ENCODE assay signal across 8 cellular contexts in the genomic region with DNA sequence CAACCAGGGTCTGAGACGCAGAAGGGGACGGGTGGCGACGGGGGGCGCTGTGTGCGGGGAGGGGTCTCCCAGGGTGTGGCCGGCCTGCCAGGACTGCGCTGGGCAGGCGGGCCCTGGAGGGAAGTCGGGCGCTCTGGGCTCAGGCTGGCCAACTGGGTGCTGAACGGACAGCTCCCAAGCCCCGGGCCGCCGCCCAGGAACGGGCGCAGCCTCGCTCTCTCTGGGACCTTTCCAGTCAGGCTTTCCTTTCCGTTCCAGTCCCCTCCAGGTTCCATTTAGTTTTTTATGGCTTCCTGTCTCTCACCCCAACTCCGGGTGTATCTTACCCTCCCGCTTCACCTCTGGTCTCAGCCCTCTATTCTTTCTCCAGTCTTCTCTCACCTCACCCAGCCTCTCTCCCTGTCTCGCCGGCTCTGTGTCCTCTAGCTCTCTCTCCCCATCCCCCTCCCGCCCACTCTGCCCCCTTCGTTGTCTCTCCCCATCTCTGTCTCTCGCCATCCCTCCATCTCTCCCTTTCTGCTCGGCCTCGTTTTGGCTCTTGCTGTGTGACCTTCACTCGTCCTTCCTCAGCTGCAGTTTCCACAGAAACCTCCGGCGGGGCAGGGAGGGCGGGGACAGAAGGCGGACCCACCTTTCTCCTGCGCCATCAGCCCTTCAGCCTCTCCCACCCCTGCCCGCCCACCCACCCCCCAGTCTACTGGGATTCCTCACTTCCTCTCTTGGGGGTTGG. TPM values are rescaled to one million over a fixed set of nuclear protein-coding genes. Genes with fewer than 3 reads are reported as not detected.
DNase-seq lines count a peak whose midpoint lies in the region; ATAC-seq, FAIRE-seq and TF ChIP-seq lines count a peak whose summit lies in the region.

No MANE protein-coding gene starts in this region.

- DNase-seq in CD8-positive, alpha-beta memory T cell = peak in 4 of 5 donors; percentile 6 to 35 (median 20)
- peak; percentile 53 for DNase-seq in activated CD4-positive, alpha-beta T cell treated with anti-CD3 and anti-CD28 coated beads, Interleukin-2, amount 50 U/mL, for 48 hours
- no peak for DNase-seq in endothelial cell of umbilical vein (ENCODE audit: low read depth, low spot score)
- peak; percentile 37 for DNase-seq in naive B cell

- H3K9ac ChIP-seq in endothelial cell of umbilical vein (replicated peaks; ENCODE audit: extremely low read depth, insufficient read depth, low read length) = no peak overlapping the region

- intact Hi-C loops in endothelial cell of umbilical vein (cut with micrococcal nuclease) = no loop called here

- no peaks in the 10 kb centered on the region for H3K9me3 Mint-ChIP-seq in CD8-positive, alpha-beta memory T cell
- peaks cover 0 to 6% (median 0%) of the 10 kb centered on the region in 7 donors for H3K9me3 Mint-ChIP-seq in naive B cell

- no peaks in the 10 kb centered on the region for H3K79me2 ChIP-seq in endothelial cell of umbilical vein (ENCODE audit: control insufficient read depth, insufficient read depth, low read length)

- H3K36me3 ChIP-seq in CD8-positive, alpha-beta memory T cell (ENCODE audit: insufficient read depth, low read length) = no peaks in the 10 kb centered on the region
- H3K36me3 ChIP-seq in endothelial cell of umbilical vein (ENCODE audit: control insufficient read depth in 2 of 2, extremely low read depth in 1 of 2, insufficient read depth in 2 of 2, low read length in 2 of 2) = no peaks in the 10 kb centered on the region

- peak overlapping the region in 5 of 7 donors; percentile 24 to 78 (median 59) for H3K4me3 Mint-ChIP-seq in CD8-positive, alpha-beta memory T cell
- peak overlapping the region in 7 of 8 donors; percentile 43 to 87 (median 74) for H3K4me3 Mint-ChIP-seq in naive B cell

- no peak for TF ChIP-seq EP300 in Ishikawa (IDR thresholded peaks at IDR 0.05; ENCODE audit: borderline replicate concordance)

- CTCF ChIA-PET in CD8-positive, alpha-beta memory T cell (lab: Charles Lee) = no interaction called here
- CTCF ChIA-PET in endothelial cell of umbilical vein (lab: Charles Lee) = interaction anchor here (0.6 to 2.0 kb wide), 5 partner anchors 10 to 234 kb away, joined by 3 to 9 read pairs (median 5); no protein-coding TSS in a partner anchor

- no peaks in the 10 kb centered on the region for H3K36me3 Mint-ChIP-seq in CD8-positive, alpha-beta memory T cell
- peaks cover 0 to 27% of the 10 kb centered on the region in 2 donors for H3K36me3 Mint-ChIP-seq in naive B cell

- H3K4me2 ChIP-seq in endothelial cell of umbilical vein (ENCODE audit: insufficient read depth, low read length) = no peak overlapping the region

- no peak for TF ChIP-seq POLR2A in endothelial cell of umbilical vein (IDR thresholded peaks at IDR 0.05; ENCODE audit: low read depth, low read length)

- dilution Hi-C loops in endothelial cell of umbilical vein (cut with MboI; ENCODE audit: extremely low pct_ligation_motif_present, low sequenced_read_pairs) = no loop called here

- H2AFZ ChIP-seq in endothelial cell of umbilical vein (ENCODE audit: low read depth, low read length) = no peak overlapping the region

- no TSS peak for BruUV-seq in endothelial cell of umbilical vein (replicated peaks; lab: Mats Ljungman, UMichigan)

- no peak for TF ChIP-seq RAD21 in Ishikawa (IDR thresholded peaks at IDR 0.05; ENCODE audit: low read depth)

- peaks cover 22% of the 10 kb centered on the region for H3K4me1 ChIP-seq in CD8-positive, alpha-beta memory T cell (ENCODE audit: insufficient read depth, low read length)
- no peaks in the 10 kb centered on the region for H3K4me1 ChIP-seq in endothelial cell of umbilical vein (ENCODE audit: control insufficient read depth, extremely low read depth, insufficient read depth, low read length)

- H3K27ac Mint-ChIP-seq in CD8-positive, alpha-beta memory T cell = peak overlapping the region in 1 of 8 donors; percentile 70
- peak overlapping the region in 2 of 6 donors; percentile 74 to 89 for H3K27ac Mint-ChIP-seq in naive B cell

- H3K27me3 ChIP-seq in CD8-positive, alpha-beta memory T cell (ENCODE audit: insufficient read depth, low read length, poor library complexity, severe bottlenecking) = peaks cover 50% of the 10 kb centered on the region
- peaks cover 19 to 35% of the 10 kb centered on the region in 2 experiments for H3K27me3 ChIP-seq in endothelial cell of umbilical vein (ENCODE audit: control insufficient read depth in 2 of 2, insufficient read depth in 2 of 2, low read length in 2 of 2)

- POLR2A ChIA-PET in CD8-positive, alpha-beta memory T cell (lab: Charles Lee) = interaction anchor here (0.6 kb wide), 1 partner anchor 126 kb away, joined by 5 read pairs; no protein-coding TSS in a partner anchor
- POLR2A ChIA-PET in endothelial cell of umbilical vein (lab: Charles Lee) = no interaction called here

- no peaks in the 10 kb centered on the region for H4K20me1 ChIP-seq in endothelial cell of umbilical vein (replicated peaks; ENCODE audit: control insufficient read depth, extremely low read depth, insufficient read depth, low read length)

- no peaks in the 10 kb centered on the region for H3K9me3 ChIP-seq in CD8-positive, alpha-beta memory T cell (ENCODE audit: low read length)
- no peaks in the 10 kb centered on the region for H3K9me3 ChIP-seq in endothelial cell of umbilical vein (replicated peaks; ENCODE audit: control insufficient read depth, insufficient read depth, low read length)

- ATAC-seq in naive B cell (ENCODE audit: low read depth in 2 of 2) (peak in 1 of 2 donors; percentile 26), HG02938 (IDR thresholded peaks at IDR 0.05; ENCODE audit: unreplicated experiment) (no peak), HG03025 (IDR thresholded peaks at IDR 0.05; ENCODE audit: low FRiP score, unreplicated experiment) (no peak), GM21737 (IDR thresholded peaks at IDR 0.05; ENCODE audit: unreplicated experiment) (no peak)

- peaks cover 52 to 68% of the 10 kb centered on the region in 2 donors for H3K27me3 Mint-ChIP-seq in CD8-positive, alpha-beta memory T cell
- H3K27me3 Mint-ChIP-seq in naive B cell = peaks cover 61 to 81% (median 75%) of the 10 kb centered on the region in 3 donors

- H3K4me3 ChIP-seq in CD8-positive, alpha-beta memory T cell (ENCODE audit: low read length) = no peak overlapping the region
- no peak overlapping the region for H3K4me3 ChIP-seq in endothelial cell of umbilical vein (replicated peaks in 1 of 3; ENCODE audit: insufficient read depth in 1 of 3, low read depth in 1 of 3, low read length in 3 of 3)

- no peak overlapping the region for H3K27ac ChIP-seq in CD8-positive, alpha-beta memory T cell (ENCODE audit: low read depth, low read length)
- no peak overlapping the region for H3K27ac ChIP-seq in endothelial cell of umbilical vein (ENCODE audit: insufficient read depth, low read depth, low read length)

- no peaks in the 10 kb centered on the region for H3K9me1 ChIP-seq in endothelial cell of umbilical vein (replicated peaks; ENCODE audit: control insufficient read depth, extremely low read depth, insufficient read depth, low read length)

- peaks cover 39 to 48% (median 40%) of the 10 kb centered on the region in 3 donors for H3K4me1 Mint-ChIP-seq in CD8-positive, alpha-beta memory T cell
- H3K4me1 Mint-ChIP-seq in naive B cell = peaks cover 39 to 49% (median 45%) of the 10 kb centered on the region in 3 donors

- peak; percentile 55 for FAIRE-seq in endothelial cell of umbilical vein (lab: Jason Lieb, UNC)

- TF ChIP-seq CTCF in endothelial cell of umbilical vein (IDR thresholded peaks at IDR 0.05; ENCODE audit: extremely low read depth in 1 of 2, insufficient read depth in 1 of 2, low read depth in 1 of 2, low read length in 2 of 2) = no peak

TF ChIP-seq in Ishikawa, 13 proteins besides CTCF, POLR2A, EP300 and RAD21 (continues in another document):
- no peak for TF ChIP-seq TAF1 (IDR thresholded peaks at IDR 0.05; ENCODE audit: low read depth)

TF ChIP-seq in endothelial cell of umbilical vein, 7 proteins besides CTCF, POLR2A, EP300 and RAD21 (continues in another document):
- TF ChIP-seq EZH2 (IDR thresholded peaks at IDR 0.05; ENCODE audit: borderline replicate concordance, low read depth, low read length, severe bottlenecking) = no peak
- no peak for TF ChIP-seq POLR2AphosphoS5 (IDR thresholded peaks at IDR 0.05; ENCODE audit: insufficient read depth, low read depth, low read length)
- TF ChIP-seq GATA2 (IDR thresholded peaks at IDR 0.05; ENCODE audit: insufficient read depth, insufficient read length, low read depth, low read length) = no peak
- no peak for TF ChIP-seq MYC (IDR thresholded peaks at IDR 0.05; ENCODE audit: low read depth, low read length)
- TF ChIP-seq, protein P1, sequence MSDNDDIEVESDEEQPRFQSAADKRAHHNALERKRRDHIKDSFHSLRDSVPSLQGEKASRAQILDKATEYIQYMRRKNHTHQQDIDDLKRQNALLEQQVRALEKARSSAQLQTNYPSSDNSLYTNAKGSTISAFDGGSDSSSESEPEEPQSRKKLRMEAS (IDR thresholded peaks at IDR 0.05; ENCODE audit: insufficient read depth, insufficient read length) = no peak

RNA-seq across cellular contexts. Expression of a gene that starts 3.3 kb away (rescaled TPM):
- 1 to 10 TPM; 1.9 to 4.1 TPM for total RNA-seq in CD8-positive, alpha-beta memory T cell
- 8.2 TPM for polyA plus RNA-seq in CD8-positive, alpha-beta memory T cell
- 0.40 TPM in 1 of 2 replicates, not detected in the other for total RNA-seq in endothelial cell of umbilical vein
- polyA plus RNA-seq in endothelial cell of umbilical vein (0.03 TPM in 1 of 2 replicates, not detected in the other), naive B cell (ENCODE audit: low read depth in 6 of 6) (1 to 10 TPM in 1 of 6 donors, under 1 TPM in 4, not detected in 1; 0.29 to 1.1 (median 0.45) TPM)
- polyA plus RNA-seq in endothelial cell of umbilical vein (2011; cell fraction: cytosol; rRNA removed) = 0.04 TPM in 1 of 2 replicates, not detected in the other
- polyA plus RNA-seq in endothelial cell of umbilical vein (2011; cell fraction: nucleus; rRNA removed) = 0.06 and 0.08 TPM in 2 replicates
- 0.05 and 0.09 TPM in 2 replicates for polyA plus RNA-seq in endothelial cell of umbilical vein (2012)
- 0.11 TPM in 1 of 2 replicates, not detected in the other for polyA minus RNA-seq in endothelial cell of umbilical vein
- polyA minus RNA-seq in endothelial cell of umbilical vein (2011; cell fraction: cytosol; rRNA and poly(A)+ RNA removed) = not detected
- polyA minus RNA-seq in endothelial cell of umbilical vein (2011; cell fraction: nucleus; rRNA and poly(A)+ RNA removed) = not detected in 2 replicates

RNA-seq across cellular contexts. Expression of a gene that starts 38.2 kb away (rescaled TPM):
- 10 to 100 TPM; 74.7 to 83.3 TPM for total RNA-seq in CD8-positive, alpha-beta memory T cell
- polyA plus RNA-seq in CD8-positive, alpha-beta memory T cell = 220 TPM
- 178 and 181 TPM in 2 replicates for total RNA-seq in endothelial cell of umbilical vein
- polyA plus RNA-seq in endothelial cell of umbilical vein (591 and 769 TPM in 2 replicates), naive B cell (ENCODE audit: low read depth in 6 of 6) (100 to 1,000 TPM; 218 to 268 (median 245) TPM)
- 219 and 279 TPM in 2 replicates for polyA plus RNA-seq in endothelial cell of umbilical vein (2011; cell fraction: cytosol; rRNA removed)
- 126 and 143 TPM in 2 replicates for polyA plus RNA-seq in endothelial cell of umbilical vein (2011; cell fraction: nucleus; rRNA removed)
- 137 and 242 TPM in 2 replicates for polyA plus RNA-seq in endothelial cell of umbilical vein (2012)
- 129 and 148 TPM in 2 replicates for polyA minus RNA-seq in endothelial cell of umbilical vein
- polyA minus RNA-seq in endothelial cell of umbilical vein (2011; cell fraction: cytosol; rRNA and poly(A)+ RNA removed) = 23.4 TPM
- polyA minus RNA-seq in endothelial cell of umbilical vein (2011; cell fraction: nucleus; rRNA and poly(A)+ RNA removed) = 36.3 and 43.2 TPM in 2 replicates
